ENCODE assay signal across 8 cellular contexts in the genomic region with DNA sequence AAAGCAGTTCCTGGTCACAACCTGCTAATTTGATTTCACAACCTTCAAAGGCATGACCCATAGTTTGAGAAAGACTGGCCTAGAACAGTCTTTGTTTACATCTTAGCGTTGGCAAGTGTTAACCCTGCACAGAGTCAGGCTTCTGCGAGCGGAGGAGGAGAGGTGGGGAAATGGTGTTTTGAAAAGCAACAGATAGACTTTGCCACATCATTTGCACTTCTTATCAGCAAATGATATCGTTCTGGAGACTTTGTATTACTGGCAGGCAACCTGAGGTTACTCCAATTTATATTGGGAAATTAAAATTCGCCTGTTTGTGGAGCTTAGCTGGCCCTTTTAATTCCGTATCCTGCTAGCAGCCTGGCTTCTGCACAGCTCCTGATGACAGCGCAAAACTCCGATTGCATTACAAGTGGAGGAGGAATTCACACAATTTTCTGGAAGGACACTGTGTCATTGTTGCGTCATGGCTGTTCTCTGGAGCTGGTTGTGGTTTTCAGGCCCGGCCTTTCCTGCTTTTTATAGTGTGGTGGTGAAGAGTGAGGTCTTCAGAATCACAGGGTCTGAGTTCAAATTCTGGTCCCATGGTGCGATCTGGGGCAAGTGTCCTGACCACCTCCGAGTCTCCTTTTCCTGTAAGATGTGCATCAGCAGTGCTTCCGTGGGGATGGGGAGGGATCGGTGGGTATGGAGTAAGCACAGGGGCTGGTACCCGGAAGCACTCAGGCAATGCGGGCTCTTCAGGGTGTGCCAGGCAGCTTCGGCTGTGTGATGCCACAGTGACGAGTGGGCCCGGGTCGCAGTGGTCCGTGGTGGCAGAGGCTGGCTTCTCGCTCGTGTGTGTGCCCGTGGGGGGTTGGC. TPM values are rescaled to one million over a fixed set of nuclear protein-coding genes. Genes with fewer than 3 reads are reported as not detected.
DNase-seq lines count a peak whose midpoint lies in the region; ATAC-seq and TF ChIP-seq lines count a peak whose summit lies in the region.

No MANE protein-coding gene starts in this region.

- peak overlapping the region; percentile 53 for H3K4me2 ChIP-seq in smooth muscle cell

- no peak overlapping the region for H2AFZ ChIP-seq in smooth muscle cell (ENCODE audit: low read depth)

- peaks cover 100% of the 10 kb centered on the region for H4K20me1 ChIP-seq in smooth muscle cell (ENCODE audit: low read depth)

- H3K4me3 ChIP-seq in HEK293 (ENCODE audit: low read depth, low read length): no peak overlapping the region
- no peak overlapping the region for H3K4me3 ChIP-seq in smooth muscle cell

- CTCF ChIA-PET in HEK293 (lab: Yijun Ruan, JAX): interaction anchor here (1.4 kb wide), 1 partner anchor 32 kb away, joined by 3 read pairs; no protein-coding TSS in a partner anchor

- TF ChIP-seq CTCF in HEK293 (tag by site-specific recombination; IDR thresholded peaks at IDR 0.05) (no peak), smooth muscle cell (IDR thresholded peaks at IDR 0.05; ENCODE audit: borderline replicate concordance, insufficient read depth, poor library complexity, severe bottlenecking) (no peak)

- H3K9ac ChIP-seq in smooth muscle cell (ENCODE audit: low read depth): peak overlapping the region; percentile 56

- no peaks in the 10 kb centered on the region for H3K9me3 ChIP-seq in HEK293 (ENCODE audit: control insufficient read depth, insufficient read depth, low read depth, low read length)
- no peaks in the 10 kb centered on the region for H3K9me3 ChIP-seq in smooth muscle cell (replicated peaks; ENCODE audit: low read depth)

- 55% methylated on average over 24 of the region's 24 CpGs for WGBS in smooth muscle cell (ENCODE audit: low lambda C conversion rate)

- POLR2A ChIA-PET in HEK293 (lab: Yijun Ruan, JAX): no interaction called here

- H3K27ac ChIP-seq in HEK293 (ENCODE audit: extremely low read depth, low read depth, low read length) (peak overlapping the region; percentile 21; the same call in 1 of the 2 replicates), smooth muscle cell (ENCODE audit: low read depth) (peak overlapping the region; percentile 92)

- H3K36me3 ChIP-seq in HEK293 (ENCODE audit: control insufficient read depth in 2 of 2, insufficient read depth in 1 of 2, low read length in 2 of 2) (peaks cover 0 to 3% of the 10 kb centered on the region in 2 experiments; a peak in 1 of 3 replicates), smooth muscle cell (ENCODE audit: low read depth) (no peaks in the 10 kb centered on the region)

- DNase-seq in amniotic stem cell (lab: John Stamatoyannopoulos, UW) (peak; percentile 94), hypothalamus (lab: John Stamatoyannopoulos, UW) (peak in 37 of 51 donors; percentile 6 to 73 (median 43)), smooth muscle cell (lab: John Stamatoyannopoulos, UW; ENCODE audit: unreplicated experiment) (peak; percentile 11), 8988T (no peak)

- peaks cover 60% of the 10 kb centered on the region for H3K79me2 ChIP-seq in smooth muscle cell (ENCODE audit: low read depth)

- H3F3A ChIP-seq in smooth muscle cell (ENCODE audit: low read depth): peaks cover 17% of the 10 kb centered on the region

- ATAC-seq in HG02870 (IDR thresholded peaks at IDR 0.05; ENCODE audit: unreplicated experiment) (no peak), GM21360 (IDR thresholded peaks at IDR 0.05; ENCODE audit: unreplicated experiment) (no peak), HG03565 (IDR thresholded peaks at IDR 0.05; ENCODE audit: unreplicated experiment) (no peak)

- no peaks in the 10 kb centered on the region for H3K27me3 ChIP-seq in smooth muscle cell (ENCODE audit: low read depth)

- H3K4me1 ChIP-seq in HEK293 (ENCODE audit: control insufficient read depth, insufficient read depth, low read length) (peaks cover 12% of the 10 kb centered on the region), smooth muscle cell (ENCODE audit: low read depth) (peaks cover 5% of the 10 kb centered on the region)

TF ChIP-seq in HEK293, 187 proteins besides CTCF, POLR2A, EP300 and RAD21:
- TF ChIP-seq, protein P1, sequence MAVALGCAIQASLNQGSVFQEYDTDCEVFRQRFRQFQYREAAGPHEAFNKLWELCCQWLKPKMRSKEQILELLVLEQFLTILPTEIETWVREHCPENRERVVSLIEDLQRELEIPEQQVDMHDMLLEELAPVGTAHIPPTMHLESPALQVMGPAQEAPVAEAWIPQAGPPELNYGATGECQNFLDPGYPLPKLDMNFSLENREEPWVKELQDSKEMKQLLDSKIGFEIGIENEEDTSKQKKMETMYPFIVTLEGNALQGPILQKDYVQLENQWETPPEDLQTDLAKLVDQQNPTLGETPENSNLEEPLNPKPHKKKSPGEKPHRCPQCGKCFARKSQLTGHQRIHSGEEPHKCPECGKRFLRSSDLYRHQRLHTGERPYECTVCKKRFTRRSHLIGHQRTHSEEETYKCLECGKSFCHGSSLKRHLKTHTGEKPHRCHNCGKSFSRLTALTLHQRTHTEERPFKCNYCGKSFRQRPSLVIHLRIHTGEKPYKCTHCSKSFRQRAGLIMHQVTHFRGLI (tag by site-specific recombination; IDR thresholded peaks at IDR 0.05): no peak
- TF ChIP-seq, protein P2, sequence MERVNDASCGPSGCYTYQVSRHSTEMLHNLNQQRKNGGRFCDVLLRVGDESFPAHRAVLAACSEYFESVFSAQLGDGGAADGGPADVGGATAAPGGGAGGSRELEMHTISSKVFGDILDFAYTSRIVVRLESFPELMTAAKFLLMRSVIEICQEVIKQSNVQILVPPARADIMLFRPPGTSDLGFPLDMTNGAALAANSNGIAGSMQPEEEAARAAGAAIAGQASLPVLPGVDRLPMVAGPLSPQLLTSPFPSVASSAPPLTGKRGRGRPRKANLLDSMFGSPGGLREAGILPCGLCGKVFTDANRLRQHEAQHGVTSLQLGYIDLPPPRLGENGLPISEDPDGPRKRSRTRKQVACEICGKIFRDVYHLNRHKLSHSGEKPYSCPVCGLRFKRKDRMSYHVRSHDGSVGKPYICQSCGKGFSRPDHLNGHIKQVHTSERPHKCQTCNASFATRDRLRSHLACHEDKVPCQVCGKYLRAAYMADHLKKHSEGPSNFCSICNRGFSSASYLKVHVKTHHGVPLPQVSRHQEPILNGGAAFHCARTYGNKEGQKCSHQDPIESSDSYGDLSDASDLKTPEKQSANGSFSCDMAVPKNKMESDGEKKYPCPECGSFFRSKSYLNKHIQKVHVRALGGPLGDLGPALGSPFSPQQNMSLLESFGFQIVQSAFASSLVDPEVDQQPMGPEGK (tag by site-specific recombination; IDR thresholded peaks at IDR 0.05): no peak
- TF ChIP-seq ZNF600 (tag by site-specific recombination; IDR thresholded peaks at IDR 0.05) (peak; percentile 67), EGR2 (tag by site-specific recombination; IDR thresholded peaks at IDR 0.05; ENCODE audit: low read depth) (no peak), YY1 (tag by site-specific recombination; IDR thresholded peaks at IDR 0.05) (no peak), ZIC2 (tag by site-specific recombination; IDR thresholded peaks at IDR 0.05) (no peak), BCL11B (tag by site-specific recombination; IDR thresholded peaks at IDR 0.05; ENCODE audit: low read depth) (no peak), ZXDB (tag by site-specific recombination; IDR thresholded peaks at IDR 0.05) (no peak), SP2 (tag by site-specific recombination; IDR thresholded peaks at IDR 0.05) (no peak), ZNF404 (tag by site-specific recombination; IDR thresholded peaks at IDR 0.05) (no peak), SCRT2 (tag by site-specific recombination; IDR thresholded peaks at IDR 0.05) (0 out of 2 replicates have a peak, but pooled peaks have one; percentile 19), BCL11A (tag by site-specific recombination; IDR thresholded peaks at IDR 0.05; ENCODE audit: low read depth) (no peak), ZNF791 (tag by site-specific recombination; IDR thresholded peaks at IDR 0.05) (no peak), ZNF530 (tag by site-specific recombination; IDR thresholded peaks at IDR 0.05; ENCODE audit: low read depth) (no peak), ZNF610 (tag by site-specific recombination; IDR thresholded peaks at IDR 0.05; ENCODE audit: borderline replicate concordance) (no peak)
- TF ChIP-seq, protein P3, sequence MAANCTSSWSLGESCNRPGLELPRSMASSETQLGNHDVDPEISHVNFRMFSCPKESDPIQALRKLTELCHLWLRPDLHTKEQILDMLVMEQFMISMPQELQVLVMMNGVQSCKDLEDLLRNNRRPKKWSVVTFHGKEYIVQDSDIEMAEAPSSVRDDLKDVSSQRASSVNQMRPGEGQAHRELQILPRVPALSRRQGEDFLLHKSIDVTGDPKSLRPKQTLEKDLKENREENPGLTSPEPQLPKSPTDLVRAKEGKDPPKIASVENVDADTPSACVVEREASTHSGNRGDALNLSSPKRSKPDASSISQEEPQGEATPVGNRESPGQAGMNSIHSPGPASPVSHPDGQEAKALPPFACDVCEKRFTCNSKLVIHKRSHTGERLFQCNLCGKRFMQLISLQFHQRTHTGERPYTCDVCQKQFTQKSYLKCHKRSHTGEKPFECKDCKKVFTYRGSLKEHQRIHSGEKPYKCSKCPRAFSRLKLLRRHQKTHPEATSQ (tag by site-specific recombination; IDR thresholded peaks at IDR 0.05): no peak
- TF ChIP-seq, protein P4, sequence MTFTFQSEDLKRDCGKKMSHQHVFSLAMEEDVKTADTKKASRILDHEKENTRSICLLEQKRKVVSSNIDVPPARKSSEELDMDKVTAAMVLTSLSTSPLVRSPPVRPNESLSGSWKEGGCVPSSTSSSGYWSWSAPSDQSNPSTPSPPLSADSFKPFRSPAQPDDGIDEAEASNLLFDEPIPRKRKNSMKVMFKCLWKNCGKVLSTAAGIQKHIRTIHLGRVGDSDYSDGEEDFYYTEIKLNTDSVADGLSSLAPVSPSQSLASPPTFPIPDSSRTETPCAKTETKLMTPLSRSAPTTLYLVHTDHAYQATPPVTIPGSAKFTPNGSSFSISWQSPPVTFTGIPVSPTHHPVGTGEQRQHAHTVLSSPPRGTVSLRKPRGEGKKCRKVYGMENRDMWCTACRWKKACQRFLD (tag by site-specific recombination; IDR thresholded peaks at IDR 0.05): no peak

RNA-seq across cellular contexts. Expression of a gene that starts 49.1 kb away (rescaled TPM):
- 44.3 and 65.6 TPM in 2 replicates for total RNA-seq in smooth muscle cell
- polyA plus RNA-seq in smooth muscle cell: 200 TPM in 2 replicates

RNA-seq across cellular contexts. Expression of a gene that starts 55.2 kb away (rescaled TPM):
- total RNA-seq in smooth muscle cell: 10.0 and 11.9 TPM in 2 replicates
- polyA plus RNA-seq in smooth muscle cell: 3.6 and 5.5 TPM in 2 replicates
